In the genomic region with DNA sequence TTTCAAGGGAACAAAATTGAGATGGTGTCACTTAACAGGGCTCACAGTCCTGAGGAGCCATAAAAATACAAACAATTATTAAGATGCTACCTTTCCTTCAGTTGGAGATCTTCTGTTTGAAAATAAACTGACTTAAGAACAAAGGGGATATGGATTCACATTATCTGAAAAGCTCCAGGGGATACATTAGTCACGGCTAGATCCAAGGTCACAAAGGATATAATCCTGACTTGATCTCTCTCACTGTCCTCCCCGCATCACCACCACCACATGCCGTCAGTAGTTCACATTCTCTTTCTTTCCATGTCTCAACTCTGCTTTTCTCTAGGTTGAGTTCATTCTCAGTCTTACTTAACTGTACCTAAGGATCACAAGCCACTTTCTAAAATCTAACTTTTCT, we compare ENCODE assay signal across 1 cellular context.
TF ChIP-seq lines count a peak whose summit lies in the region.

No MANE protein-coding gene starts in this region.

TF ChIP-seq in IMR-90, 13 proteins besides CTCF, POLR2A, EP300 and RAD21:
- no peak for TF ChIP-seq CHD1 (IDR thresholded peaks at IDR 0.05; ENCODE audit: low read depth, low read length)
